Comparison of ENCODE assay signal across 9 cellular contexts in the genomic region with DNA sequence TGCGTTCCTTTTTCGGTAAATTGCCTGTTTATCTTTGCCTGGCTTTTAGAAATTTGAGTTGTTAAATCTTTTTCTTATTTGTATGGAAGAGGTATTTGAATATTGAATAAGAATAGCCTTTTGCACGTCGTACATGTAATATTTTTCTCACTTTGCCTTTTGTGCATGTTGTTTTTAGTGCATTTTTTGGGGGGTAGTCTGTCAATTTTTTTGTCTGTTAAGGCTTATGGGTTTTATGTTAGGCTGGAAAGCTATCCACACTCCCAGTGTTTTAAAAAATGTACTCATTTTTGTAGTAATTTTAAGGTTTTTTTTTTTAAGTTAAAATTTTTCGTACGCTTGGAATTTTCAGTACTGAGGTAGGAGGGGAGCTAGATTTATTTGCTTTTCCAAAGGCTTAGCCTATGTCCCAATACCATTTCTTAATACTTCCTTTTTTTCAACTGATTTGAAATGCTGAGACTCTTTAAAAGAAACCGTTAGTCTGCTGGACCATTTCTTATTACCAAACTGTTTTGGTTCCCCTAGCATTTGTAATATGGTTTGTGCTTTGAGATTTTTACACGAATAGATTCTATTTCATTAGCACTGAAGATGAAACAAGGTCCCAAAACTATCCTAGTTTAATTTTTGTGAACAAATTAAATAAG. TPM values are rescaled to one million over a fixed set of nuclear protein-coding genes. Genes with fewer than 3 reads are reported as not detected.
DNase-seq lines count a peak whose midpoint lies in the region; ATAC-seq and TF ChIP-seq lines count a peak whose summit lies in the region.
"Had no signal": no experiment of that assay in that cellular context is flagged by ENCODE, and none has a peak within 500 bp of the region (broad histone marks: within the 10 kb centered on the region; RNA-seq: fewer than 3 reads in every experiment).

No MANE protein-coding gene starts in this region.

- H3K9me3 Mint-ChIP-seq in CD4-positive, alpha-beta T cell, result no peaks in the 10 kb centered on the region
- H3K9me3 Mint-ChIP-seq in neural progenitor cell, result peaks cover 2% of the 10 kb centered on the region

- POLR2A ChIA-PET in CD4-positive, alpha-beta T cell (lab: Charles Lee), result interaction anchor here (0.7 to 4.6 kb wide), 9 partner anchors 10 to 175 kb away, joined by 3 to 155 read pairs (median 14); partner anchors contain the start of genes HERC3, HERC6 and PPM1K

- peaks cover 4% of the 10 kb centered on the region for H3K4me1 ChIP-seq in neural progenitor cell

- H3K4me3 Mint-ChIP-seq in CD4-positive, alpha-beta T cell, result peak overlapping the region; percentile 96
- H3K4me3 Mint-ChIP-seq in neural progenitor cell, result peak overlapping the region; percentile 82

- no peak overlapping the region for H2AFZ ChIP-seq in neural progenitor cell (replicated peaks)

- no peaks in the 10 kb centered on the region for H3K27me3 Mint-ChIP-seq in CD4-positive, alpha-beta T cell
- peaks cover 25% of the 10 kb centered on the region for H3K27me3 Mint-ChIP-seq in neural progenitor cell (ENCODE audit: insufficient read depth, low read depth)

- H3K9ac ChIP-seq in neural progenitor cell, result no peak overlapping the region

- H3K79me2 ChIP-seq in neural progenitor cell (ENCODE audit: low read depth), result no peaks in the 10 kb centered on the region

- H3K36me3 ChIP-seq in MG63, result no peaks in the 10 kb centered on the region
- no peaks in the 10 kb centered on the region for H3K36me3 ChIP-seq in neural progenitor cell

- CTCF ChIA-PET in CD4-positive, alpha-beta T cell (lab: Charles Lee), result no interaction called here

- H3K27me3 ChIP-seq in CD4-positive, alpha-beta T cell (ENCODE audit: control insufficient read depth, insufficient read depth, low read length), result no peaks in the 10 kb centered on the region
- H3K27me3 ChIP-seq in MG63 (peaks cover 20% of the 10 kb centered on the region), neural progenitor cell (peaks cover 36% of the 10 kb centered on the region)

- H3K4me3 ChIP-seq in MG63 (peak overlapping the region; percentile 47), coronary artery (peak overlapping the region; percentile 88), neural progenitor cell (peak overlapping the region; percentile 45)

- no peaks in the 10 kb centered on the region for H4K20me1 ChIP-seq in neural progenitor cell (ENCODE audit: low read depth)

- H3K27ac Mint-ChIP-seq in CD4-positive, alpha-beta T cell, result peak overlapping the region; percentile 71
- H3K27ac Mint-ChIP-seq in neural progenitor cell, result no peak overlapping the region

- ATAC-seq in CD4-positive, alpha-beta T cell (ENCODE audit: poor library complexity), result no peak
- ATAC-seq in HG03280 (IDR thresholded peaks at IDR 0.05; ENCODE audit: unreplicated experiment), result no peak

- intact Hi-C loops in CD4-positive, alpha-beta T cell (cut with DNase I, micrococcal nuclease), result loop anchor here (5.0 to 10.0 kb wide), 3 partner anchors 64 to 1523 kb away; partner anchors contain the start of genes AFF1 (in 1 of the 2), HERC3 (in 1 of the 2) and PYURF (in 1 of the 2)

- DNase-seq in CD4-positive, alpha-beta T cell, result no peak
- DNase-seq in MG63, result no peak
- DNase-seq in coronary artery (ENCODE audit: low spot score), result no peak
- DNase-seq in neural progenitor cell (ENCODE audit: low spot score), result no peak
- DNase-seq in NK-92 (lab: John Stamatoyannopoulos, UW; ENCODE audit: unreplicated experiment), result no peak
- no peak for DNase-seq in NCI-H69 (lab: John Stamatoyannopoulos, UW)
- DNase-seq in GM10266 (ENCODE audit: extremely low spot score), result no peak
- DNase-seq: NCI-H524 had no signal

- H3F3A ChIP-seq in neural progenitor cell (ENCODE audit: low read depth), result peaks cover 23% of the 10 kb centered on the region

- peak overlapping the region; percentile 74 for H3K4me2 ChIP-seq in neural progenitor cell

- TF ChIP-seq CTCF in CD4-positive, alpha-beta T cell (IDR thresholded peaks at IDR 0.05), result no peak
- TF ChIP-seq CTCF in coronary artery (IDR thresholded peaks at IDR 0.05), result no peak
- TF ChIP-seq CTCF in neural progenitor cell (IDR thresholded peaks at IDR 0.05), result no peak
- no peak for TF ChIP-seq CTCF in GM10266 (IDR thresholded peaks at IDR 0.05; ENCODE audit: control insufficient read depth, insufficient read depth, low read depth, missing control alignments)

- no peaks in the 10 kb centered on the region for H3K9me3 ChIP-seq in CD4-positive, alpha-beta T cell (ENCODE audit: control insufficient read depth, low read length)
- H3K9me3 ChIP-seq in MG63, result no peaks in the 10 kb centered on the region
- H3K9me3 ChIP-seq in neural progenitor cell (ENCODE audit: low read depth), result no peaks in the 10 kb centered on the region

- peaks cover 49% of the 10 kb centered on the region for H3K4me1 Mint-ChIP-seq in CD4-positive, alpha-beta T cell (ENCODE audit: low read depth)
- peaks cover 6% of the 10 kb centered on the region for H3K4me1 Mint-ChIP-seq in neural progenitor cell

- peaks cover 30% of the 10 kb centered on the region for H3K36me3 Mint-ChIP-seq in CD4-positive, alpha-beta T cell (ENCODE audit: low read depth)
- no peaks in the 10 kb centered on the region for H3K36me3 Mint-ChIP-seq in neural progenitor cell

- no peak overlapping the region for H3K27ac ChIP-seq in CD4-positive, alpha-beta T cell (ENCODE audit: low read depth, low read length)
- peak overlapping the region; percentile 84 to 89 for H3K27ac ChIP-seq in coronary artery
- no peak overlapping the region for H3K27ac ChIP-seq in neural progenitor cell

RNA-seq across cellular contexts. Expression of gene HERC5, which starts 1.3 kb away (rescaled TPM):
- 10 to 100 TPM; 23.6 to 23.9 TPM for total RNA-seq in CD4-positive, alpha-beta T cell
- total RNA-seq in MG63 (2014; rRNA removed; shearing (Covaris generic); ENCODE audit: low replicate concordance), result 3.2 and 6.1 TPM in 2 replicates
- total RNA-seq in neural progenitor cell (ENCODE audit: low replicate concordance), result 4.1 and 6.6 TPM in 2 replicates

Comparison
In these comparisons a context has a peak if more than half of its experiments do, and no peak if none do; other contexts are left out.
1. H3K27ac ChIP-seq: peak in coronary artery (2 of 2); none in CD4-positive, alpha-beta T cell (single experiment) and neural progenitor cell (single experiment).
2. Peak in every context shown above with its lines, with median percentiles within 50 percentile points of each other: H3K4me3 ChIP-seq.